Comparison of ENCODE assay signal across 11 cellular contexts in the genomic region with DNA sequence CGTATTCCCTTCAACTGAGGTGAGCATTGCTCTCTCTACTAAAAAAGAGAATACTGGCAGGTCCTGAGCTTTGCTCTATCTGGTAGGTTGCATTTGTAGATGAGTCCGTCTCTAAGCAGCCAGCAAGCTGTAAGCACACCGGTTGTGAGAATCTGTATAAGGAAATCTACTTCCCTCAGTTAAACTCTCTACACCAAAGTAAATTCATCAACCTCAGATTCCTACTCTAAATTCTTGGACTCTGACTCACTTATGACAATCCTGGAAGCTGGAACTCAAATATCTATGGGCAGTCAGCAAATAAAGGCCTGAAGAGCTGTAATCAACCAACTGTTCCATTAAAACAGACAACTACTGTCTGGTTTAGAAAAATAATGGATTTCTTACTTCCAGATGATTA. TPM values are rescaled to one million over a fixed set of nuclear protein-coding genes. Genes with fewer than 3 reads are reported as not detected.
DNase-seq lines count a peak whose midpoint lies in the region; ATAC-seq lines count a peak whose summit lies in the region.
"Had no signal": no experiment of that assay in that cellular context is flagged by ENCODE, and none has a peak within 500 bp of the region (broad histone marks: within the 10 kb centered on the region; RNA-seq: fewer than 3 reads in every experiment).

No MANE protein-coding gene starts in this region.

- 22% methylated on average over 3 of the region's 3 CpGs for WGBS in mesenchymal stem cell

- H3K9me3 Mint-ChIP-seq in activated naive CD8-positive, alpha-beta T cell treated with anti-CD3 and anti-CD28 coated beads for 36 hours: no peaks in the 10 kb centered on the region
- H3K9me3 Mint-ChIP-seq: CD4-positive, alpha-beta T cell had no signal

- H3K36me3 Mint-ChIP-seq in activated naive CD8-positive, alpha-beta T cell treated with anti-CD3 and anti-CD28 coated beads for 36 hours: no peaks in the 10 kb centered on the region

- H3K4me1 ChIP-seq in mesenchymal stem cell (ENCODE audit: control insufficient read depth, insufficient read depth, low read depth, low read length): peaks cover 20% of the 10 kb centered on the region

- H3K27me3 ChIP-seq in mesenchymal stem cell (ENCODE audit: control insufficient read depth in 1 of 2, insufficient read depth in 1 of 2, low read length in 2 of 2): no peaks in the 10 kb centered on the region

- H3K9ac ChIP-seq in mesenchymal stem cell (ENCODE audit: low read length): peak overlapping the region; percentile 27

- peak; percentile 43 for ATAC-seq in esophagus mucosa

- H2AK5ac ChIP-seq in mesenchymal stem cell (ENCODE audit: low read length, severe bottlenecking): no peak overlapping the region

- H3K14ac ChIP-seq in mesenchymal stem cell (ENCODE audit: low read length in 2 of 2): no peak overlapping the region

- H3K4me2 ChIP-seq in mesenchymal stem cell (ENCODE audit: low read length, poor library complexity, severe bottlenecking): no peak overlapping the region

- H3K27ac ChIP-seq in mesenchymal stem cell (ENCODE audit: low read length, poor library complexity, severe bottlenecking): peak overlapping the region; percentile 92

- no peak overlapping the region for H2BK5ac ChIP-seq in mesenchymal stem cell (ENCODE audit: low read depth, low read length, poor library complexity, severe bottlenecking)

- no peak overlapping the region for H4K8ac ChIP-seq in mesenchymal stem cell (ENCODE audit: low read length)

- H3K23ac ChIP-seq in mesenchymal stem cell (ENCODE audit: low read length in 2 of 2): no peak overlapping the region

- H2BK15ac ChIP-seq in mesenchymal stem cell (ENCODE audit: low read depth, poor library complexity, severe bottlenecking): no peak overlapping the region

- H3K79me1 ChIP-seq in mesenchymal stem cell (replicated peaks; ENCODE audit: low read length, poor library complexity, severe bottlenecking): no peaks in the 10 kb centered on the region

- H3K4ac ChIP-seq in mesenchymal stem cell (ENCODE audit: low read depth in 1 of 2, low read length in 2 of 2): no peak overlapping the region

- peaks cover 10 to 18% of the 10 kb centered on the region in 2 experiments for H3K36me3 ChIP-seq in mesenchymal stem cell (ENCODE audit: control insufficient read depth in 1 of 2, insufficient read depth in 2 of 2, low read depth in 1 of 2, low read length in 2 of 2)

- H3K18ac ChIP-seq in mesenchymal stem cell (ENCODE audit: low read depth in 1 of 2, low read length in 2 of 2): no peak overlapping the region

- no peak overlapping the region for H2BK120ac ChIP-seq in mesenchymal stem cell (ENCODE audit: low read depth, low read length)

- no peaks in the 10 kb centered on the region for H3K4me1 Mint-ChIP-seq in activated naive CD8-positive, alpha-beta T cell treated with anti-CD3 and anti-CD28 coated beads for 36 hours

- no peak overlapping the region for H2AFZ ChIP-seq in mesenchymal stem cell (ENCODE audit: low read depth, low read length)

- no peak overlapping the region for H3K4me3 Mint-ChIP-seq in activated naive CD8-positive, alpha-beta T cell treated with anti-CD3 and anti-CD28 coated beads for 36 hours
- H3K4me3 Mint-ChIP-seq: CD4-positive, alpha-beta T cell had no signal

- H3K27me3 Mint-ChIP-seq in activated naive CD8-positive, alpha-beta T cell treated with anti-CD3 and anti-CD28 coated beads for 36 hours: no peaks in the 10 kb centered on the region
- H3K27me3 Mint-ChIP-seq: CD4-positive, alpha-beta T cell had no signal

- H3K9me3 ChIP-seq in mesenchymal stem cell (ENCODE audit: control insufficient read depth, low read length): no peaks in the 10 kb centered on the region

- DNase-seq in AG08395 (ENCODE audit: low spot score) (peak; percentile 78), NCI-H226 (peak; percentile 89), mesenchymal stem cell (peak; percentile 89), inferior parietal cortex (ENCODE audit: extremely low spot score) (no peak), DMS153 (lab: John Stamatoyannopoulos, UW) (no peak)
- no peak for DNase-seq in activated T-cell treated with anti-CD3 and anti-CD28 coated beads, Interleukin-2, amount 50 U/mL, for 48 hours
- DNase-seq in activated naive CD8-positive, alpha-beta T cell treated with anti-CD3 and anti-CD28 coated beads for 36 hours: no peak
- DNase-seq: CD4-positive, alpha-beta T cell; head of caudate nucleus; stimulated activated CD4-positive, alpha-beta T cell treated with anti-CD3 and anti-CD28 coated beads, Interleukin-4, amount 100 ng/mL, for 24 hours had no signal

- H4K91ac ChIP-seq in mesenchymal stem cell (ENCODE audit: low read length): no peak overlapping the region

- no peak overlapping the region for H3K4me3 ChIP-seq in mesenchymal stem cell (ENCODE audit: insufficient read depth in 1 of 2, low read depth in 1 of 2, low read length in 2 of 2)

- no peak overlapping the region for H3K27ac Mint-ChIP-seq in activated naive CD8-positive, alpha-beta T cell treated with anti-CD3 and anti-CD28 coated beads for 36 hours
- H3K27ac Mint-ChIP-seq: CD4-positive, alpha-beta T cell had no signal

- H2BK12ac ChIP-seq in mesenchymal stem cell (ENCODE audit: low read length in 2 of 2): no peak overlapping the region

RNA-seq across cellular contexts. Expression of gene FAT1, which starts 37.9 kb away (rescaled TPM):
- 86.4 TPM for total RNA-seq in esophagus mucosa
- 137 TPM for polyA plus RNA-seq in mesenchymal stem cell (2013, experiment 1 of 2)
- 119 TPM for polyA plus RNA-seq in mesenchymal stem cell (2013, experiment 2 of 2)
- total RNA-seq in activated naive CD8-positive, alpha-beta T cell treated with anti-CD3 and anti-CD28 coated beads for 36 hours: under 1 TPM in 1 of 2 experiments, not detected in 1; 0.02 TPM

Comparison
In these comparisons a context has a peak if more than half of its experiments do, and no peak if none do; other contexts are left out.
1. DNase-seq: peak in AG08395 (single experiment), NCI-H226 (single experiment) and mesenchymal stem cell (single experiment); none in inferior parietal cortex (single experiment), activated T-cell treated with anti-CD3 and anti-CD28 coated beads, Interleukin-2, amount 50 U/mL, for 48 hours (0 of 2), activated naive CD8-positive, alpha-beta T cell treated with anti-CD3 and anti-CD28 coated beads for 36 hours (single experiment) and DMS153 (single experiment).
2. RNA of gene FAT1, which starts 37.9 kb away (total RNA-seq): 86.4 TPM in esophagus mucosa (single experiment); 0.02 TPM in activated naive CD8-positive, alpha-beta T cell treated with anti-CD3 and anti-CD28 coated beads for 36 hours; every median in the first group is over 10 times any median in the second.